11 cellular contexts compared by ENCODE assay signal in genomic region chr4:56619160-56619559, GRCh38.
DNase-seq lines count a peak whose midpoint lies in the region; ATAC-seq, FAIRE-seq and TF ChIP-seq lines count a peak whose summit lies in the region.
"Had no signal": no experiment of that assay in that cellular context is flagged by ENCODE, and none has a peak within 500 bp of the region (broad histone marks: within the 10 kb centered on the region; RNA-seq: fewer than 3 reads in every experiment).

No MANE protein-coding gene starts in this region.

- no peaks in the 10 kb centered on the region for H3K36me3 ChIP-seq in H7 (replicated peaks; ENCODE audit: control insufficient read depth, insufficient read depth, low read length)

- DNase-seq in NCI-H2171 treated with DMSO at 0.1 percent for 48 hours (lab: John Stamatoyannopoulos, UW) (peak; percentile 66), fibroblast of mammary gland (ENCODE audit: low read depth) (peak; percentile 42), D721Med (ENCODE audit: insufficient read length, low spot score) (no peak), H7 (no peak)
- no peak for DNase-seq in stimulated activated CD4-positive, alpha-beta T cell treated with anti-CD3 and anti-CD28 coated beads, Interleukin-2, amount 100 ng/mL, for 24 hours
- DNase-seq: activated T-cell treated with anti-CD3 and anti-CD28 coated beads, Interleukin-2, amount 50 U/mL, for 1 hour; DND-41; posterior cingulate gyrus had no signal

- peak; percentile 83 for ATAC-seq in GM18511 (IDR thresholded peaks at IDR 0.05; ENCODE audit: unreplicated experiment)
- ATAC-seq in GM21717 (IDR thresholded peaks at IDR 0.05; ENCODE audit: unreplicated experiment), result peak; percentile 61
- no peak for ATAC-seq in HG03457 (IDR thresholded peaks at IDR 0.05; ENCODE audit: unreplicated experiment)

- peak; percentile 25 for TF ChIP-seq CTCF in fibroblast of mammary gland (conservative IDR thresholded peaks at IDR 0.05; ENCODE audit: control insufficient read depth, insufficient read depth, low read depth, low read length)
- no peak for TF ChIP-seq CTCF in D721Med (IDR thresholded peaks at IDR 0.05; ENCODE audit: insufficient read depth, missing control alignments)

- no peaks in the 10 kb centered on the region; the same call in 1 of the 2 replicates for H3K27me3 ChIP-seq in H7 (ENCODE audit: control insufficient read depth, insufficient read depth, low read length)

- FAIRE-seq in D721Med (lab: Jason Lieb, UNC), result no peak

- no peak overlapping the region for H3K4me3 ChIP-seq in fibroblast of mammary gland (ENCODE audit: control insufficient read depth, low read depth, low read length)
- H3K4me3 ChIP-seq in H7 (ENCODE audit: insufficient read depth, low read depth, low read length), result no peak overlapping the region

Comparison
In these comparisons a context has a peak if more than half of its experiments do, and no peak if none do; other contexts are left out.
1. DNase-seq: peak in NCI-H2171 treated with DMSO at 0.1 percent for 48 hours (single experiment) and fibroblast of mammary gland (single experiment); none in D721Med (single experiment), H7 (single experiment) and stimulated activated CD4-positive, alpha-beta T cell treated with anti-CD3 and anti-CD28 coated beads, Interleukin-2, amount 100 ng/mL, for 24 hours (0 of 2).